Comparison of ENCODE assay signal across 8 cellular contexts in the genomic region with DNA sequence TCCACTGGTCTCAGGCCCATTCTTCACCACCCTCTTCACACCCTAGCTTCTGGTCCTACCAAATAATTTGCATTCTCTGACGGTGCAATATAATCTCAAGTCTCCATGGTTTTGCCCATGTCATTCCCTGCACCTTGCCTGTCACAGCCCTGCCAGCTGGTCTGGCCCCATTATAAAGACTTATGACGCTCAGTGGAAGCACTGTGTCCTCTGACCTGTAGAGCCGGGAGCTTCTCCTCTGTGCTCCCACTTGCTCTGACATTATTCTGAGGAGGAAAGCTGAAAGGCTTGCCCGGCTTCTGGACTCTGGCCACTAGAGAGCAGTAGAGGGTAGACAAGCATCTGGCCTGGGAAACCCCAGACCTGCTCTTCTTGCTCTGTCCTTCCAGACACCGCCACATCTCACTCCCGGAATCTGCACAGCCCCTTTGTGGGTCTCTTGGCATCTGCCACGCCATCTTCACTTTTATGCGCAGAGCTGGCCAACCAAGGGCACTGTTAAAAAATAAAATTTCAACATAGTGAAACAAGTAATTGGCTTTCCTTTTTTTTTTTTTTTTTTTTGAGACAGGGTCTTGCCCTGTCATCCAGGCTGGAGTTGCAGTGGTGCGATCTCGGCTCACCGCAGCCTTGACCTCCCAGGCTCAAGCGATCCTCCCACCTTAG. TPM values are rescaled to one million over a fixed set of nuclear protein-coding genes. Genes with fewer than 3 reads are reported as not detected.
DNase-seq lines count a peak whose midpoint lies in the region; ATAC-seq, FAIRE-seq and TF ChIP-seq lines count a peak whose summit lies in the region.

No MANE protein-coding gene starts in this region.

- ATAC-seq in HG02678 (IDR thresholded peaks at IDR 0.05; ENCODE audit: unreplicated experiment), result peak; percentile 95
- ATAC-seq in activated naive CD4-positive, alpha-beta T cell treated with anti-CD3 and anti-CD28 coated beads, Interleukin-2, amount 50 U/mL, for 72 hours, result peak; percentile 89 to 94

- H3K36me3 Mint-ChIP-seq in activated naive CD4-positive, alpha-beta T cell treated with anti-CD3 and anti-CD28 coated beads, Interleukin-2, amount 50 U/mL, for 72 hours, result no peaks in the 10 kb centered on the region
- no peaks in the 10 kb centered on the region for H3K36me3 Mint-ChIP-seq in progenitor cell of endocrine pancreas (ENCODE audit: insufficient read depth)

- no peaks in the 10 kb centered on the region for H3K36me3 ChIP-seq in vagina

- FAIRE-seq in GM12892 (lab: Jason Lieb, UNC), result peak; percentile 96

- peaks cover 6% of the 10 kb centered on the region for H3K4me1 ChIP-seq in vagina

- H3K4me1 Mint-ChIP-seq in progenitor cell of endocrine pancreas (ENCODE audit: low read depth), result no peaks in the 10 kb centered on the region

- H3K27ac Mint-ChIP-seq in activated naive CD4-positive, alpha-beta T cell treated with anti-CD3 and anti-CD28 coated beads, Interleukin-2, amount 50 U/mL, for 72 hours, result peak overlapping the region; percentile 59 to 62
- no peak overlapping the region for H3K27ac Mint-ChIP-seq in progenitor cell of endocrine pancreas

- peak; percentile 70 for DNase-seq in GM12892 (ENCODE audit: insufficient read length)
- DNase-seq in NCI-H128 (lab: John Stamatoyannopoulos, UW; ENCODE audit: unreplicated experiment), result peak; percentile 85
- DNase-seq in SKM-1 treated with dmso at 0.1 percent for 144 hours (lab: John Stamatoyannopoulos, UW; ENCODE audit: unreplicated experiment), result peak; percentile 93
- DNase-seq in activated naive CD4-positive, alpha-beta T cell treated with anti-CD3 and anti-CD28 coated beads, Interleukin-2, amount 50 U/mL, for 72 hours (ENCODE audit: low spot score in 2 of 2), result peak; percentile 76 to 81
- peak; percentile 71 to 95 (median 90) for DNase-seq in head of caudate nucleus
- DNase-seq in progenitor cell of endocrine pancreas (ENCODE audit: low spot score, unreplicated experiment), result peak; percentile 69
- no peak for DNase-seq in vagina (ENCODE audit: extremely low spot score in 2 of 2)

- no peak overlapping the region for H3K4me3 ChIP-seq in vagina

- no peak for TF ChIP-seq POLR2A in GM12892 (IDR thresholded peaks at IDR 0.05; ENCODE audit: low read depth, low read length)
- TF ChIP-seq POLR2A in vagina (IDR thresholded peaks at IDR 0.05), result no peak

- no peaks in the 10 kb centered on the region for H3K9me3 ChIP-seq in vagina

- H3K27me3 ChIP-seq in vagina, result no peaks in the 10 kb centered on the region

- no peak overlapping the region for H3K4me3 Mint-ChIP-seq in progenitor cell of endocrine pancreas (ENCODE audit: low read depth)

- intact Hi-C loops in head of caudate nucleus (cut with DNase I), result loop anchor here (5.0 to 10.0 kb wide), 2 partner anchors 75 to 308 kb away; no protein-coding TSS in a partner anchor
- intact Hi-C loops in vagina (cut with DNase I), result loop anchor here (10.0 kb wide), 2 partner anchors 128 to 308 kb away; partner anchors contain the start of gene ATF3

- TF ChIP-seq CTCF in progenitor cell of endocrine pancreas (IDR thresholded peaks at IDR 0.05; ENCODE audit: unreplicated experiment) (peak; percentile 92), vagina (IDR thresholded peaks at IDR 0.05) (peak; percentile 75 to 87 (median 75))

- peaks cover 11% of the 10 kb centered on the region for H3K27me3 Mint-ChIP-seq in progenitor cell of endocrine pancreas

- H3K9me3 Mint-ChIP-seq in activated naive CD4-positive, alpha-beta T cell treated with anti-CD3 and anti-CD28 coated beads, Interleukin-2, amount 50 U/mL, for 72 hours, result no peaks in the 10 kb centered on the region
- no peaks in the 10 kb centered on the region for H3K9me3 Mint-ChIP-seq in progenitor cell of endocrine pancreas (ENCODE audit: low read depth)

- no peak overlapping the region for H3K27ac ChIP-seq in vagina

RNA-seq across cellular contexts. Expression of gene NENF, which starts 44.4 kb away (rescaled TPM):
- 67.1 TPM for polyA plus RNA-seq in GM12892 (2012; ENCODE audit: missing spikeins)
- total RNA-seq in activated naive CD4-positive, alpha-beta T cell treated with anti-CD3 and anti-CD28 coated beads, Interleukin-2, amount 50 U/mL, for 72 hours, result 10 to 100 TPM; 34.9 to 35.7 TPM
- 26.6 and 30.2 TPM in 2 replicates for total RNA-seq in progenitor cell of endocrine pancreas
- total RNA-seq in vagina, result 110 TPM

Comparison
In these comparisons a context has a peak if more than half of its experiments do, and no peak if none do; other contexts are left out.
1. DNase-seq: peak in GM12892 (single experiment), NCI-H128 (single experiment), SKM-1 treated with dmso at 0.1 percent for 144 hours (single experiment), activated naive CD4-positive, alpha-beta T cell treated with anti-CD3 and anti-CD28 coated beads, Interleukin-2, amount 50 U/mL, for 72 hours (2 of 2), head of caudate nucleus (42 of 42) and progenitor cell of endocrine pancreas (single experiment); none in vagina (0 of 2).